Comparison of ENCODE assay signal across 1 cellular context in the genomic region with DNA sequence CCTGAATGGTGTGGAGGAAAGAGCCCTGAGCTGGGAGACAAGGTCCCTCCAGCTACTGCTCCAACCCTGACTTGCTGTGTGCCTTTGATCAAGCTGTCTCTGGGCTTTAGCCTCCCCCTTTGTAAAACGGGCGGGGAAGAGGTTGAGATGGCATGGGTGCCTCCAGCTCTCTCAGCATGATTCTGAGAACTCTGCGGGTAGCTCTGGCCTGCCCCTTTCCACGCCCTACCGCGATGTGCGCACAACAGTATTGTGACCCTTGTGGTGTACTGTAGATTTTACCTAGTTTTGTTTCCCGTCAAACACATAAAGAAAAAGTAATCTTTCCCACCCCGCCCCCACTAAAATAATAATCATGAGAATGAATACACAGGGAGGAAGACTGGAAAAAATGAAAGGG.
A peak's percentile ranks its signal among the peaks of the same experiment; 100 is the strongest.
TF ChIP-seq lines count a peak whose summit lies in the region.

No MANE protein-coding gene starts in this region.

TF ChIP-seq in HepG2, 621 proteins besides CTCF, POLR2A, EP300 and RAD21:
- TF ChIP-seq ZNF768 (CRISPR knock-in tag; IDR thresholded peaks at IDR 0.05) (peak; percentile 43; the same call in 1 of the 2 replicates), ZNF562 (CRISPR knock-in tag; IDR thresholded peaks at IDR 0.05; ENCODE audit: borderline replicate concordance) (no peak)
